In genomic region chr15:60244813-60245212, GRCh38 we compare ENCODE assay signal across 8 cellular contexts.
"Had no signal": no experiment of that assay in that cellular context is flagged by ENCODE, and none has a peak within 500 bp of the region (broad histone marks: within the 10 kb centered on the region; RNA-seq: fewer than 3 reads in every experiment).

No MANE protein-coding gene starts in this region.

- H3K4me1 Mint-ChIP-seq: IgD-negative memory B cell had no signal

- FAIRE-seq: HepG2, HTR-8/SVneo, K562 had no signal

- H3K4me3 Mint-ChIP-seq: IgD-negative memory B cell had no signal

- DNase-seq: IMR-90, KBM-7, KG1 had no signal

- H3K4me3 ChIP-seq: K562 had no signal

- H3K27ac ChIP-seq: HL-60 had no signal

- ATAC-seq: HepG2, K562 had no signal

- H3K27ac Mint-ChIP-seq: IgD-negative memory B cell had no signal

- H3K36me3 Mint-ChIP-seq: IgD-negative memory B cell had no signal
